16 cellular contexts compared by ENCODE assay signal in genomic region chr11:112822478-112823274, GRCh38.
DNase-seq lines count a peak whose midpoint lies in the region; ATAC-seq and TF ChIP-seq lines count a peak whose summit lies in the region.
"Had no signal": no experiment of that assay in that cellular context is flagged by ENCODE, and none has a peak within 500 bp of the region (broad histone marks: within the 10 kb centered on the region; RNA-seq: fewer than 3 reads in every experiment).

No MANE protein-coding gene starts in this region.

- 9% methylated on average over 3 of the region's 3 CpGs for WGBS in HUES64

- no peak for TF ChIP-seq CTCF in A673 (conservative IDR thresholded peaks at IDR 0.05; ENCODE audit: low read depth, low read length)

- no TSS peak for BruUV-seq in A673 (replicated peaks; lab: Mats Ljungman, UMichigan)

- H3K27me3 ChIP-seq in HUES64 (ENCODE audit: insufficient read depth, low read length) (no peaks in the 10 kb centered on the region), A673 (replicated peaks; ENCODE audit: insufficient read depth, low read depth, low read length, poor library complexity) (no peaks in the 10 kb centered on the region)

- POLR2A ChIA-PET in A673 (lab: Charles Lee; ENCODE audit: low non-redundant PET), result no interaction called here

- H3K4me1 ChIP-seq in HUES64 (ENCODE audit: insufficient read depth, low read length) (peaks cover 52% of the 10 kb centered on the region), A673 (ENCODE audit: insufficient read depth, low read length, poor library complexity, severe bottlenecking) (peaks cover 4% of the 10 kb centered on the region)

- H3K4me3 ChIP-seq in HUES64 (ENCODE audit: low read length) (peak overlapping the region; percentile 25; the same call in 1 of the 2 replicates), A673 (ENCODE audit: low read depth, low read length, poor library complexity, severe bottlenecking) (no peak overlapping the region)
- H3K4me3 ChIP-seq: GM23248 had no signal

- peak; percentile 76 for DNase-seq in COLO668 (lab: John Stamatoyannopoulos, UW; ENCODE audit: unreplicated experiment)
- DNase-seq in NCI-H82 treated with DMSO at 0.1 percent for 48 hours (lab: John Stamatoyannopoulos, UW; ENCODE audit: unreplicated experiment), result peak; percentile 88
- peak; percentile 58 for DNase-seq in iPS DF 4.7 (ENCODE audit: extremely low read depth, low spot score)
- DNase-seq in OCI-M1 (lab: John Stamatoyannopoulos, UW), result no peak
- no peak for DNase-seq in A673 (ENCODE audit: low spot score)
- no peak for DNase-seq in cerebellar nuclear complex (lab: John Stamatoyannopoulos, UW)
- DNase-seq: activated CD4-positive, alpha-beta T cell treated with anti-CD3 and anti-CD28 coated beads, Interleukin-2, amount 10 ng/mL, durations not matched to agents 24 days and 14 days; activated T-cell treated with anti-CD3 and anti-CD28 coated beads, Interleukin-2, amount 50 U/mL, for 72 hours; AML-193; aorta; GM23248; MV-4-11; naive thymus-derived CD8-positive, alpha-beta T cell; PC-3 had no signal

- no peak for ATAC-seq in GM21528 (IDR thresholded peaks at IDR 0.05; ENCODE audit: low FRiP score, unreplicated experiment)
- ATAC-seq: activated T-cell treated with anti-CD3 and anti-CD28 coated beads, Interleukin-2, amount 50 U/mL, for 72 hours; naive thymus-derived CD8-positive, alpha-beta T cell; PC-3 had no signal

- H3K9me3 ChIP-seq in HUES64 (ENCODE audit: insufficient read depth, low read depth, low read length) (peaks cover 17% of the 10 kb centered on the region), A673 (ENCODE audit: low read depth, low read length, poor library complexity, severe bottlenecking) (no peaks in the 10 kb centered on the region)

- H3K36me3 ChIP-seq in HUES64 (ENCODE audit: insufficient read depth, low read length), result no peaks in the 10 kb centered on the region
- H3K36me3 ChIP-seq in A673 (ENCODE audit: insufficient read depth, low read length, poor library complexity, severe bottlenecking), result no peaks in the 10 kb centered on the region

- intact Hi-C loops in A673 (cut with micrococcal nuclease; ENCODE audit: unreplicated experiment), result no loop called here

- no peak overlapping the region for H3K9ac ChIP-seq in HUES64 (ENCODE audit: low read depth, low read length)
- H3K9ac ChIP-seq: GM23248 had no signal

- H3K27ac ChIP-seq in HUES64 (ENCODE audit: low read depth, low read length) (peak overlapping the region; percentile 63; the same call in 1 of the 2 replicates), A673 (ENCODE audit: low read depth, low read length, poor library complexity, severe bottlenecking) (no peak overlapping the region)
- H3K27ac ChIP-seq: GM23248 had no signal

- CTCF ChIA-PET in A673 (lab: Charles Lee), result no interaction called here

Comparison
In these comparisons a context has a peak if more than half of its experiments do, and no peak if none do; other contexts are left out.
1. DNase-seq: peak in COLO668 (single experiment), NCI-H82 treated with DMSO at 0.1 percent for 48 hours (single experiment) and iPS DF 4.7 (single experiment); none in OCI-M1 (single experiment), A673 (single experiment) and cerebellar nuclear complex (0 of 2).